9 cellular contexts compared by ENCODE assay signal in genomic region chr7:140674356-140674800, GRCh38. TPM values are rescaled to one million over a fixed set of nuclear protein-coding genes. Genes with fewer than 3 reads are reported as not detected.
DNase-seq lines count a peak whose midpoint lies in the region; ATAC-seq and TF ChIP-seq lines count a peak whose summit lies in the region.
"Had no signal": no experiment of that assay in that cellular context is flagged by ENCODE, and none has a peak within 500 bp of the region (broad histone marks: within the 10 kb centered on the region; RNA-seq: fewer than 3 reads in every experiment).

No MANE protein-coding gene starts in this region.

- H3K4me1 Mint-ChIP-seq in activated T-helper 2 cell treated with anti-CD3 and anti-CD28 coated beads, Interferon-gamma antibody, Interleukin-2, Interleukin-4, amounts not matched to agents 10 μg/mL and 5 μg/mL and 100 μg/mL, durations not matched to agents 14 hours and 24 hours and 36 hours (ENCODE audit: low read depth): peaks cover 32% of the 10 kb centered on the region
- H3K4me1 Mint-ChIP-seq in progenitor cell of endocrine pancreas (ENCODE audit: low read depth): peaks cover 11% of the 10 kb centered on the region

- intact Hi-C loops in activated T-helper 2 cell treated with anti-CD3 and anti-CD28 coated beads, Interferon-gamma antibody, Interleukin-2, Interleukin-4, amounts not matched to agents 10 μg/mL and 5 μg/mL and 100 μg/mL, durations not matched to agents 14 hours and 24 hours and 36 hours (cut with micrococcal nuclease): no loop called here

- DNase-seq in SIG-M5 treated with dmso at 0.1 percent for 504 hours (lab: John Stamatoyannopoulos, UW; ENCODE audit: unreplicated experiment) (peak; percentile 22), SIG-M5 (lab: John Stamatoyannopoulos, UW) (no peak), progenitor cell of endocrine pancreas (ENCODE audit: low spot score, unreplicated experiment) (no peak), D341Med (ENCODE audit: low spot score) (no peak), NCI-H1048 (lab: John Stamatoyannopoulos, UW) (no peak)
- no peak for DNase-seq in activated T-helper 2 cell treated with anti-CD3 and anti-CD28 coated beads, Interferon-gamma antibody, Interleukin-2, Interleukin-4, amounts not matched to agents 10 μg/mL and 5 μg/mL and 100 μg/mL, durations not matched to agents 14 hours and 24 hours and 36 hours (ENCODE audit: low spot score)

- no peaks in the 10 kb centered on the region for H3K9me3 Mint-ChIP-seq in activated T-helper 2 cell treated with anti-CD3 and anti-CD28 coated beads, Interferon-gamma antibody, Interleukin-2, Interleukin-4, amounts not matched to agents 10 μg/mL and 5 μg/mL and 100 μg/mL, durations not matched to agents 14 hours and 24 hours and 36 hours
- H3K9me3 Mint-ChIP-seq in progenitor cell of endocrine pancreas (ENCODE audit: low read depth): no peaks in the 10 kb centered on the region

- H3K27ac Mint-ChIP-seq in activated T-helper 2 cell treated with anti-CD3 and anti-CD28 coated beads, Interferon-gamma antibody, Interleukin-2, Interleukin-4, amounts not matched to agents 10 μg/mL and 5 μg/mL and 100 μg/mL, durations not matched to agents 14 hours and 24 hours and 36 hours: peak overlapping the region; percentile 62
- H3K27ac Mint-ChIP-seq in progenitor cell of endocrine pancreas: no peak overlapping the region

- H3K36me3 Mint-ChIP-seq in activated T-helper 2 cell treated with anti-CD3 and anti-CD28 coated beads, Interferon-gamma antibody, Interleukin-2, Interleukin-4, amounts not matched to agents 10 μg/mL and 5 μg/mL and 100 μg/mL, durations not matched to agents 14 hours and 24 hours and 36 hours (ENCODE audit: low read depth): peaks cover 36% of the 10 kb centered on the region
- H3K36me3 Mint-ChIP-seq in progenitor cell of endocrine pancreas (ENCODE audit: insufficient read depth): peaks cover 15% of the 10 kb centered on the region

- H3K27me3 Mint-ChIP-seq in activated T-helper 2 cell treated with anti-CD3 and anti-CD28 coated beads, Interferon-gamma antibody, Interleukin-2, Interleukin-4, amounts not matched to agents 10 μg/mL and 5 μg/mL and 100 μg/mL, durations not matched to agents 14 hours and 24 hours and 36 hours (ENCODE audit: low read depth): no peaks in the 10 kb centered on the region
- H3K27me3 Mint-ChIP-seq in progenitor cell of endocrine pancreas: no peaks in the 10 kb centered on the region

- peak; percentile 42 for ATAC-seq in HG03135 (IDR thresholded peaks at IDR 0.05; ENCODE audit: unreplicated experiment)
- no peak for ATAC-seq in HG03039 (IDR thresholded peaks at IDR 0.05; ENCODE audit: unreplicated experiment)
- ATAC-seq: Panc1 had no signal

- peak overlapping the region; percentile 87 for H3K4me3 Mint-ChIP-seq in activated T-helper 2 cell treated with anti-CD3 and anti-CD28 coated beads, Interferon-gamma antibody, Interleukin-2, Interleukin-4, amounts not matched to agents 10 μg/mL and 5 μg/mL and 100 μg/mL, durations not matched to agents 14 hours and 24 hours and 36 hours (ENCODE audit: low read depth)
- H3K4me3 Mint-ChIP-seq in progenitor cell of endocrine pancreas (ENCODE audit: low read depth): peak overlapping the region; percentile 79

- TF ChIP-seq CTCF in progenitor cell of endocrine pancreas (IDR thresholded peaks at IDR 0.05; ENCODE audit: unreplicated experiment): no peak

RNA-seq across cellular contexts. Expression of gene ADCK2, which starts 1.6 kb away (rescaled TPM):
- total RNA-seq in activated T-helper 2 cell treated with anti-CD3 and anti-CD28 coated beads, Interferon-gamma antibody, Interleukin-2, Interleukin-4, amounts not matched to agents 10 μg/mL and 5 μg/mL and 100 μg/mL, durations not matched to agents 14 hours and 24 hours and 36 hours: 26.3 and 29.9 TPM in 2 replicates
- total RNA-seq in progenitor cell of endocrine pancreas: 19.9 and 21.9 TPM in 2 replicates

RNA-seq across cellular contexts. Expression of gene NDUFB2, which starts 22.1 kb away (rescaled TPM):
- 172 and 178 TPM in 2 replicates for total RNA-seq in activated T-helper 2 cell treated with anti-CD3 and anti-CD28 coated beads, Interferon-gamma antibody, Interleukin-2, Interleukin-4, amounts not matched to agents 10 μg/mL and 5 μg/mL and 100 μg/mL, durations not matched to agents 14 hours and 24 hours and 36 hours
- total RNA-seq in progenitor cell of endocrine pancreas: 172 and 174 TPM in 2 replicates

RNA-seq across cellular contexts. Expression of gene DENND2A, which starts 33.8 kb away (rescaled TPM):
- total RNA-seq in activated T-helper 2 cell treated with anti-CD3 and anti-CD28 coated beads, Interferon-gamma antibody, Interleukin-2, Interleukin-4, amounts not matched to agents 10 μg/mL and 5 μg/mL and 100 μg/mL, durations not matched to agents 14 hours and 24 hours and 36 hours: not detected in 2 replicates
- total RNA-seq in progenitor cell of endocrine pancreas: 32.0 and 39.8 TPM in 2 replicates

Comparison
In these comparisons a context has a peak if more than half of its experiments do, and no peak if none do; other contexts are left out.
1. RNA of gene DENND2A, which starts 33.8 kb away (total RNA-seq): 32.0 to 39.8 TPM in progenitor cell of endocrine pancreas; not detected in activated T-helper 2 cell treated with anti-CD3 and anti-CD28 coated beads, Interferon-gamma antibody, Interleukin-2, Interleukin-4, amounts not matched to agents 10 μg/mL and 5 μg/mL and 100 μg/mL, durations not matched to agents 14 hours and 24 hours and 36 hours; every median in the first group is over 10 times any median in the second.